In genomic region chr16:30785126-30786106, GRCh38 we compare ENCODE assay signal across 8 cellular contexts. TPM values are rescaled to one million over a fixed set of nuclear protein-coding genes. Genes with fewer than 3 reads are reported as not detected.
DNase-seq lines count a peak whose midpoint lies in the region; ATAC-seq lines count a peak whose summit lies in the region.

No MANE protein-coding gene starts in this region.

- peak overlapping the region; percentile 72 to 91 for H3K4me3 ChIP-seq in stomach smooth muscle (ENCODE audit: low read length in 2 of 2)

- no peaks in the 10 kb centered on the region for H3K36me3 Mint-ChIP-seq in activated CD4-positive, alpha-beta T cell treated with anti-CD3 and anti-CD28 coated beads, Interleukin-2, amount 10 ng/mL, durations not matched to agents 7 days and 5 days (ENCODE audit: low read depth)
- H3K36me3 Mint-ChIP-seq in immature natural killer cell = peaks cover 0 to 8% (median 0%) of the 10 kb centered on the region in 3 donors

- H3K4me1 Mint-ChIP-seq in activated CD4-positive, alpha-beta T cell treated with anti-CD3 and anti-CD28 coated beads, Interleukin-2, amount 10 ng/mL, durations not matched to agents 7 days and 5 days = peaks cover 11% of the 10 kb centered on the region
- H3K4me1 Mint-ChIP-seq in immature natural killer cell = peaks cover 14 to 17% of the 10 kb centered on the region in 2 donors

- POLR2A ChIA-PET in activated CD4-positive, alpha-beta T cell treated with anti-CD3 and anti-CD28 coated beads, Interleukin-2, amount 10 ng/mL, durations not matched to agents 7 days and 5 days (lab: Charles Lee) = no interaction called here

- no peak for DNase-seq in activated CD4-positive, alpha-beta T cell treated with anti-CD3 and anti-CD28 coated beads, Interleukin-2, amount 10 ng/mL, durations not matched to agents 7 days and 5 days
- no peak for DNase-seq in activated CD4-positive, alpha-beta T cell treated with anti-CD3 and anti-CD28 coated beads, Interleukin-2, amount 50 U/mL, for 1 hour
- peak; percentile 46 for DNase-seq in amniotic epithelial cell (ENCODE audit: low read depth)
- no peak for DNase-seq in immature natural killer cell
- no peak for DNase-seq in RPMI8226
- no peak for DNase-seq in effector CD4-positive, alpha-beta T cell

- H3K27me3 Mint-ChIP-seq in activated CD4-positive, alpha-beta T cell treated with anti-CD3 and anti-CD28 coated beads, Interleukin-2, amount 10 ng/mL, durations not matched to agents 7 days and 5 days = peaks cover 28% of the 10 kb centered on the region
- peaks cover 1 to 12% (median 7%) of the 10 kb centered on the region in 3 donors for H3K27me3 Mint-ChIP-seq in immature natural killer cell (ENCODE audit: low read depth in 3 of 3)

- H3K4me1 ChIP-seq in stomach smooth muscle (ENCODE audit: control insufficient read depth, insufficient read depth, low read length) = peaks cover 19% of the 10 kb centered on the region

- H3K27ac Mint-ChIP-seq in activated CD4-positive, alpha-beta T cell treated with anti-CD3 and anti-CD28 coated beads, Interleukin-2, amount 10 ng/mL, durations not matched to agents 7 days and 5 days = no peak overlapping the region
- H3K27ac Mint-ChIP-seq in immature natural killer cell = peak overlapping the region in 1 of 6 donors; percentile 40

- no peaks in the 10 kb centered on the region for H3K27me3 ChIP-seq in stomach smooth muscle (ENCODE audit: control insufficient read depth in 1 of 2, insufficient read depth in 2 of 2, low read length in 2 of 2)

- no peak for ATAC-seq in HG03432 (IDR thresholded peaks at IDR 0.05; ENCODE audit: unreplicated experiment)

- CTCF ChIA-PET in activated CD4-positive, alpha-beta T cell treated with anti-CD3 and anti-CD28 coated beads, Interleukin-2, amount 10 ng/mL, durations not matched to agents 7 days and 5 days (lab: Charles Lee) = interaction anchor here (0.7 to 2.8 kb wide), 5 partner anchors 9 to 341 kb away, joined by 3 to 9 read pairs (median 3); no protein-coding TSS in a partner anchor

- H3K27ac ChIP-seq in stomach smooth muscle (ENCODE audit: low read length) = no peak overlapping the region

- H3K9me3 Mint-ChIP-seq in activated CD4-positive, alpha-beta T cell treated with anti-CD3 and anti-CD28 coated beads, Interleukin-2, amount 10 ng/mL, durations not matched to agents 7 days and 5 days = no peaks in the 10 kb centered on the region
- H3K9me3 Mint-ChIP-seq in immature natural killer cell = no peaks in the 10 kb centered on the region

- H3K36me3 ChIP-seq in stomach smooth muscle (ENCODE audit: control insufficient read depth in 2 of 2, insufficient read depth in 2 of 2, low read length in 2 of 2) = peaks cover 13 to 26% of the 10 kb centered on the region in 2 donors

- peak overlapping the region; percentile 50 for H3K4me3 Mint-ChIP-seq in activated CD4-positive, alpha-beta T cell treated with anti-CD3 and anti-CD28 coated beads, Interleukin-2, amount 10 ng/mL, durations not matched to agents 7 days and 5 days
- peak overlapping the region; percentile 29 to 80 (median 72) for H3K4me3 Mint-ChIP-seq in immature natural killer cell

- H3K9ac ChIP-seq in stomach smooth muscle (ENCODE audit: low read length in 2 of 2) = peak overlapping the region; percentile 55 to 64

- no peaks in the 10 kb centered on the region for H3K9me3 ChIP-seq in stomach smooth muscle (ENCODE audit: control insufficient read depth in 2 of 2, low read length in 2 of 2)

RNA-seq across cellular contexts. Expression of gene ZNF629, which starts 1.6 kb away (rescaled TPM):
- 1 to 10 TPM; 1.4 TPM for total RNA-seq in activated CD4-positive, alpha-beta T cell treated with anti-CD3 and anti-CD28 coated beads, Interleukin-2, amount 10 ng/mL, durations not matched to agents 7 days and 5 days
- 1 to 10 TPM in 1 of 3 donors, under 1 TPM in 2; 0.09 to 1.1 (median 0.16) TPM for polyA plus RNA-seq in immature natural killer cell

RNA-seq across cellular contexts. Expression of gene RNF40, which starts 23.3 kb away (rescaled TPM):
- total RNA-seq in activated CD4-positive, alpha-beta T cell treated with anti-CD3 and anti-CD28 coated beads, Interleukin-2, amount 10 ng/mL, durations not matched to agents 7 days and 5 days = 100 to 1,000 TPM in 1 of 2 experiments, 10 to 100 TPM in 1; 81.9 to 101 TPM
- polyA plus RNA-seq in immature natural killer cell = 10 to 100 TPM; 19.3 to 87.3 (median 24.6) TPM

RNA-seq across cellular contexts. Expression of gene CFAP119, which starts 23.6 kb away (rescaled TPM):
- 1 to 10 TPM; 2.2 to 3.0 TPM for total RNA-seq in activated CD4-positive, alpha-beta T cell treated with anti-CD3 and anti-CD28 coated beads, Interleukin-2, amount 10 ng/mL, durations not matched to agents 7 days and 5 days
- polyA plus RNA-seq in immature natural killer cell = 1 to 10 TPM in 1 of 3 donors, under 1 TPM in 1, not detected in 1; 0.76 to 1.0 TPM

RNA-seq across cellular contexts. Expression of gene PHKG2, which starts 37.2 kb away (rescaled TPM):
- 10 to 100 TPM; 41.1 to 43.4 TPM for total RNA-seq in activated CD4-positive, alpha-beta T cell treated with anti-CD3 and anti-CD28 coated beads, Interleukin-2, amount 10 ng/mL, durations not matched to agents 7 days and 5 days
- 10 to 100 TPM; 49.2 to 91.0 (median 62.7) TPM for polyA plus RNA-seq in immature natural killer cell
